17 cellular contexts compared by ENCODE assay signal in genomic region chrX:145002776-145003175, GRCh38.
DNase-seq lines count a peak whose midpoint lies in the region; ATAC-seq and TF ChIP-seq lines count a peak whose summit lies in the region.
"Had no signal": no experiment of that assay in that cellular context is flagged by ENCODE, and none has a peak within 500 bp of the region (broad histone marks: within the 10 kb centered on the region; RNA-seq: fewer than 3 reads in every experiment).

No MANE protein-coding gene starts in this region.

- H3K27ac ChIP-seq in PC-3 (ENCODE audit: low read length) = peak overlapping the region; percentile 65
- H3K27ac ChIP-seq: PC-9 had no signal

- H3K9me2 ChIP-seq in PC-3 (replicated peaks; ENCODE audit: low read length) = no peaks in the 10 kb centered on the region
- H3K9me2 ChIP-seq: SK-N-SH had no signal

- peak overlapping the region; percentile 37; the same call in 1 of the 2 replicates for H3K9ac ChIP-seq in PC-3 (ENCODE audit: low read length)
- H3K9ac ChIP-seq in skeletal muscle satellite cell (ENCODE audit: low read depth, low read length) = peak overlapping the region; percentile 35
- H3K9ac ChIP-seq: SK-N-SH had no signal

- H3K4me1 ChIP-seq in PC-3 (ENCODE audit: insufficient read depth, low read length) (peaks cover 11% of the 10 kb centered on the region), skeletal muscle satellite cell (ENCODE audit: control insufficient read depth, insufficient read depth, low read length) (no peaks in the 10 kb centered on the region)
- H3K4me1 ChIP-seq: BE2C had no signal

- H3K27me3 ChIP-seq in PC-3 (ENCODE audit: low read length) (no peaks in the 10 kb centered on the region), skeletal muscle satellite cell (ENCODE audit: control insufficient read depth, insufficient read depth, low read length) (no peaks in the 10 kb centered on the region)
- H3K27me3 ChIP-seq: BE2C had no signal

- H3K79me2 ChIP-seq in PC-3 (ENCODE audit: low read length) = no peaks in the 10 kb centered on the region

- peak overlapping the region; percentile 20; the same call in 1 of the 2 replicates for H3K4me2 ChIP-seq in PC-3 (ENCODE audit: low read length)
- no peak overlapping the region for H3K4me2 ChIP-seq in skeletal muscle satellite cell (ENCODE audit: low read length)
- H3K4me2 ChIP-seq: PC-9, SK-N-SH had no signal

- peak; percentile 70 for ATAC-seq in PC-3
- peak; percentile 55 for ATAC-seq in esophagus mucosa
- no peak for ATAC-seq in GM19395 (IDR thresholded peaks at IDR 0.05; ENCODE audit: unreplicated experiment)
- ATAC-seq: CD8-positive, alpha-beta T cell; HCT116 had no signal

- H3F3A ChIP-seq in PC-3 (ENCODE audit: low read length, unreplicated experiment) = no peaks in the 10 kb centered on the region

- H3K4me3 ChIP-seq in PC-3 (ENCODE audit: low read length) (no peak overlapping the region), skeletal muscle satellite cell (ENCODE audit: low read length) (no peak overlapping the region)
- H3K4me3 ChIP-seq: PC-9 had no signal

- H3K36me3 ChIP-seq in PC-3 (ENCODE audit: low read depth, low read length) (no peaks in the 10 kb centered on the region), skeletal muscle satellite cell (ENCODE audit: insufficient read depth, low read length) (no peaks in the 10 kb centered on the region)
- H3K36me3 ChIP-seq: BE2C had no signal

- CTCF ChIA-PET in PC-3 (lab: Charles Lee) = no interaction called here

- no peaks in the 10 kb centered on the region for H3K9me3 ChIP-seq in PC-3 (ENCODE audit: low read length)
- H3K9me3 ChIP-seq in skeletal muscle satellite cell (replicated peaks; ENCODE audit: low read length) = no peaks in the 10 kb centered on the region
- H3K9me3 ChIP-seq: BE2C, SK-N-SH had no signal

- TF ChIP-seq CTCF in PC-3 (conservative IDR thresholded peaks at IDR 0.05; ENCODE audit: low read depth, low read length) = no peak

- H2AFZ ChIP-seq in PC-3 (ENCODE audit: low read length) = no peak overlapping the region
- H2AFZ ChIP-seq: PC-9 had no signal

- no peaks in the 10 kb centered on the region for H4K20me1 ChIP-seq in PC-3 (ENCODE audit: low read length)

- POLR2A ChIA-PET in PC-3 (lab: Charles Lee; ENCODE audit: unreplicated experiment) = no interaction called here

- peak; percentile 23 for DNase-seq in ELR (ENCODE audit: low read depth)
- DNase-seq in PC-3 = peak; percentile 46
- DNase-seq in NCI-H2171 treated with DMSO at 0.1 percent for 48 hours (lab: John Stamatoyannopoulos, UW) = no peak
- no peak for DNase-seq in NCI-H2227 (lab: John Stamatoyannopoulos, UW; ENCODE audit: unreplicated experiment)
- DNase-seq: BE2C; CD8-positive, alpha-beta T cell; DND-41; NCI-H1048; NCI-H146; NCI-H446; PC-9; Right ventricle myocardium superior; SK-N-SH had no signal

- intact Hi-C loops in PC-3 (cut with micrococcal nuclease) = no loop called here

- no TSS peak for BruUV-seq in PC-3 (replicated peaks; lab: Mats Ljungman, UMichigan)

Comparison
In these comparisons a context has a peak if more than half of its experiments do, and no peak if none do; other contexts are left out.
1. DNase-seq: peak in ELR (single experiment) and PC-3 (single experiment); none in NCI-H2171 treated with DMSO at 0.1 percent for 48 hours (single experiment) and NCI-H2227 (single experiment).